17 cellular contexts compared by ENCODE assay signal in the genomic region with DNA sequence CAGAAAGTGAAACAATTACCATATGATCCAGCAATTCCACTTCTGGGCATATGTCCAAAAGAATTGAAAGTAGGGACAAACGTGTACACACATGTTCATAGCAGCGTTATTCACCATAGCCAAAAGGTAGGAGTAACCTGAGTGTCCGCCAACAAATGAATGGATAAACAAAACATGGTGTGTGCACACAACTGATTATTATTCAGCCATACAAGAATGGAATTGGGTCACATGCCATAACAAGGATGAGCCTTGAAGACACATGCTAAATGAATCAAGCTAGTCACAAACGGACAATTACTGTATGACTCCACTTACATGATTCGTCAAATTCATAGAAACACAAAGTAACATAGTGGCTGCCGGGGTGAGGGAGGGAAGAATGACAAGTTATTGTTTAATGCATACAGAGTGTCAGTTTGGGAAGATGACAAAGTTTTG. TPM values are rescaled to one million over a fixed set of nuclear protein-coding genes. Genes with fewer than 3 reads are reported as not detected.
A peak's percentile ranks its signal among the peaks of the same experiment; 100 is the strongest.
DNase-seq lines count a peak whose midpoint lies in the region; ATAC-seq and TF ChIP-seq lines count a peak whose summit lies in the region.
"Had no signal": no experiment of that assay in that cellular context is flagged by ENCODE, and none has a peak within 500 bp of the region (broad histone marks: within the 10 kb centered on the region; RNA-seq: fewer than 3 reads in every experiment).

No MANE protein-coding gene starts in this region.

- no peak; the same call in 1 of the 2 replicates for ATAC-seq in PC-3
- ATAC-seq: lower lobe of right lung had no signal

- DNase-seq in Caki2 (ENCODE audit: low read depth) (peak; percentile 17), NCI-H1694 (lab: John Stamatoyannopoulos, UW) (peak; percentile 88), PC-3 (peak; percentile 73), fibroblast of peridontal ligament (ENCODE audit: extremely low read depth) (peak; percentile 35), NCI-H1436 treated with DMSO at 0.1 percent for 48 hours (lab: John Stamatoyannopoulos, UW) (no peak), right atrium auricular region (ENCODE audit: low spot score) (no peak), AG08395 (ENCODE audit: low spot score) (no peak), NCI-H524 treated with DMSO at 0.1 percent for 48 hours (lab: John Stamatoyannopoulos, UW) (no peak)
- DNase-seq: activated naive CD8-positive, alpha-beta T cell treated with anti-CD3 and anti-CD28 coated beads, Interleukin-2, amount 10 ng/mL, durations not matched to agents 7 days and 5 days; dorsolateral prefrontal cortex; lower lobe of right lung; MG63; occipital lobe; Peyer's patch; T-helper 9 cell had no signal

- H3K36me3 ChIP-seq in PC-3 (ENCODE audit: low read depth, low read length) (no peaks in the 10 kb centered on the region), right atrium auricular region (peaks cover 5% of the 10 kb centered on the region)

- no TSS peak for BruUV-seq in PC-3 (replicated peaks; lab: Mats Ljungman, UMichigan)

- H3K9me2 ChIP-seq in PC-3 (replicated peaks; ENCODE audit: low read length): no peaks in the 10 kb centered on the region

- H3K27me3 ChIP-seq in PC-3 (ENCODE audit: low read length) (peaks cover 76% of the 10 kb centered on the region), right atrium auricular region (no peaks in the 10 kb centered on the region)
- H3K27me3 ChIP-seq: dorsolateral prefrontal cortex, hepatocyte, MG63, Peyer's patch had no signal

- H2AFZ ChIP-seq in PC-3 (ENCODE audit: low read length): no peak overlapping the region
- H2AFZ ChIP-seq: hepatocyte had no signal

- H3K4me1 ChIP-seq in PC-3 (ENCODE audit: insufficient read depth, low read length) (peaks cover 6% of the 10 kb centered on the region; the same call in 1 of the 2 replicates), right atrium auricular region (peaks cover 0 to 42% of the 10 kb centered on the region in 2 donors)
- H3K4me1 ChIP-seq: lower lobe of right lung, Peyer's patch had no signal

- intact Hi-C loops in PC-3 (cut with micrococcal nuclease): no loop called here

- H3K9me3 ChIP-seq in PC-3 (ENCODE audit: low read length): no peaks in the 10 kb centered on the region
- H3K9me3 ChIP-seq in right atrium auricular region: no peaks in the 10 kb centered on the region
- H3K9me3 ChIP-seq: lower lobe of right lung, MG63, Peyer's patch had no signal

- CTCF ChIA-PET in PC-3 (lab: Charles Lee): no interaction called here

- no peak overlapping the region for H3K4me3 ChIP-seq in PC-3 (ENCODE audit: low read length)
- H3K4me3 ChIP-seq in right atrium auricular region: no peak overlapping the region
- H3K4me3 ChIP-seq: dorsolateral prefrontal cortex, hepatocyte, lower lobe of right lung, MG63, Peyer's patch had no signal

- POLR2A ChIA-PET in PC-3 (lab: Charles Lee; ENCODE audit: unreplicated experiment): no interaction called here

- no peaks in the 10 kb centered on the region for H3K79me2 ChIP-seq in PC-3 (ENCODE audit: low read length)
- H3K79me2 ChIP-seq: hepatocyte had no signal

- in situ Hi-C loops in Caki2 (cut with HindIII; ENCODE audit: low pct_unique_long_range_greater_than_20kb, low sequenced_read_pairs): no loop called here

- H3K27ac ChIP-seq in PC-3 (ENCODE audit: low read length) (no peak overlapping the region), right atrium auricular region (no peak overlapping the region)
- H3K27ac ChIP-seq: dorsolateral prefrontal cortex, hepatocyte, lower lobe of right lung, Peyer's patch had no signal

- no peak for TF ChIP-seq CTCF in PC-3 (conservative IDR thresholded peaks at IDR 0.05; ENCODE audit: low read depth, low read length)
- TF ChIP-seq CTCF in right atrium auricular region (IDR thresholded peaks at IDR 0.05): no peak

- no peak overlapping the region for H3K9ac ChIP-seq in PC-3 (ENCODE audit: low read length)

- no peaks in the 10 kb centered on the region for H4K20me1 ChIP-seq in PC-3 (ENCODE audit: low read length)

- no peaks in the 10 kb centered on the region for H3F3A ChIP-seq in PC-3 (ENCODE audit: low read length, unreplicated experiment)

- H3K4me2 ChIP-seq in PC-3 (ENCODE audit: low read length): no peak overlapping the region
- H3K4me2 ChIP-seq: hepatocyte had no signal

RNA-seq across cellular contexts. Expression of a gene that starts 4.1 kb away (rescaled TPM):
- total RNA-seq in Caki2 (2014; rRNA removed; shearing (Covaris generic); ENCODE audit: low replicate concordance): not detected in 2 replicates
- total RNA-seq in PC-3 (2014; rRNA removed) (not detected in 2 replicates), right atrium auricular region (under 1 TPM; 0.30 to 0.67 TPM)
- total RNA-seq: activated CD8-positive, alpha-beta memory T cell treated with anti-CD3 and anti-CD28 coated beads for 36 hours; activated naive CD8-positive, alpha-beta T cell treated with anti-CD3 and anti-CD28 coated beads, Interleukin-2, amount 10 ng/mL, durations not matched to agents 7 days and 5 days; hepatocyte had no signal

Comparison
In these comparisons a context has a peak if more than half of its experiments do, and no peak if none do; other contexts are left out.
1. DNase-seq: peak in Caki2 (single experiment), NCI-H1694 (single experiment), PC-3 (single experiment) and fibroblast of peridontal ligament (single experiment); none in NCI-H1436 treated with DMSO at 0.1 percent for 48 hours (single experiment), right atrium auricular region (single experiment), AG08395 (single experiment) and NCI-H524 treated with DMSO at 0.1 percent for 48 hours (single experiment).